16 cellular contexts compared by ENCODE assay signal in genomic region chr3:127396473-127396872, GRCh38.
DNase-seq lines count a peak whose midpoint lies in the region; FAIRE-seq and TF ChIP-seq lines count a peak whose summit lies in the region.
"Had no signal": no experiment of that assay in that cellular context is flagged by ENCODE, and none has a peak within 500 bp of the region (broad histone marks: within the 10 kb centered on the region; RNA-seq: fewer than 3 reads in every experiment).

No MANE protein-coding gene starts in this region.

- no peak for TF ChIP-seq CTCF in HEK293 (tag by site-specific recombination; IDR thresholded peaks at IDR 0.05)

- H3K36me3 ChIP-seq in HEK293 (ENCODE audit: control insufficient read depth in 2 of 2, insufficient read depth in 1 of 2, low read length in 2 of 2) = no peaks in the 10 kb centered on the region
- no peaks in the 10 kb centered on the region for H3K36me3 ChIP-seq in iPS-15b (ENCODE audit: control insufficient read depth, insufficient read depth, low read length)
- no peaks in the 10 kb centered on the region for H3K36me3 ChIP-seq in mesodermal cell (ENCODE audit: control insufficient read depth, insufficient read depth, low read length)

- WGBS in mesodermal cell (ENCODE audit: insufficient coverage in 2 of 2), 2 experiments = 14 to 20% methylated on average over 4 of the region's 8 CpGs

- no peaks in the 10 kb centered on the region for H3K27me3 ChIP-seq in iPS-15b (ENCODE audit: control insufficient read depth, insufficient read depth, low read length)

- H3K9ac ChIP-seq in iPS-15b (ENCODE audit: low read depth, low read length) = no peak overlapping the region

- H3K4me1 ChIP-seq in HEK293 (ENCODE audit: control insufficient read depth, insufficient read depth, low read length) (no peaks in the 10 kb centered on the region), iPS-15b (ENCODE audit: control insufficient read depth, insufficient read depth, low read length) (peaks cover 19% of the 10 kb centered on the region), mesodermal cell (ENCODE audit: control insufficient read depth, insufficient read depth, low read length, poor library complexity, severe bottlenecking) (peaks cover 23% of the 10 kb centered on the region)

- no peak overlapping the region for H3K4me3 ChIP-seq in HEK293 (ENCODE audit: low read depth, low read length)
- peak overlapping the region; percentile 16 for H3K4me3 ChIP-seq in iPS-15b (ENCODE audit: low read depth, low read length)
- no peak overlapping the region for H3K4me3 ChIP-seq in mesodermal cell (ENCODE audit: extremely low read depth, insufficient read depth, low read length, poor library complexity, severe bottlenecking)
- H3K4me3 ChIP-seq: PC-9 had no signal

- H3K9me3 ChIP-seq in HEK293 (ENCODE audit: control insufficient read depth, insufficient read depth, low read depth, low read length) (no peaks in the 10 kb centered on the region), iPS-15b (ENCODE audit: control insufficient read depth, insufficient read depth, low read length) (no peaks in the 10 kb centered on the region), mesodermal cell (ENCODE audit: control insufficient read depth, low read length) (peaks cover 8% of the 10 kb centered on the region)

- H3K27ac ChIP-seq in HEK293 (ENCODE audit: extremely low read depth, low read depth, low read length) (no peak overlapping the region), mesodermal cell (ENCODE audit: low read depth, low read length, severe bottlenecking) (peak overlapping the region; percentile 50)
- H3K27ac ChIP-seq: PC-9 had no signal

- CTCF ChIA-PET in HEK293 (lab: Yijun Ruan, JAX) = interaction anchor here (0.6 kb wide), 1 partner anchor 59 kb away, joined by 3 read pairs; no protein-coding TSS in a partner anchor

- FAIRE-seq in urothelium cell line (lab: Jason Lieb, UNC) = no peak
- FAIRE-seq: G401.6, GM12891, GM19239 had no signal

- DNase-seq in urothelium cell line (ENCODE audit: low spot score) (peak; percentile 32), NCI-H1694 treated with DMSO at 0.1 percent for 48 hours (lab: John Stamatoyannopoulos, UW) (no peak), epidermal melanocyte (ENCODE audit: insufficient read length, low spot score) (no peak), NCI-H524 (lab: John Stamatoyannopoulos, UW) (no peak)
- DNase-seq: Calu3; CD4-positive, alpha-beta T cell; GOT3; NCI-H1436; NCI-H2081 had no signal

- POLR2A ChIA-PET in HEK293 (lab: Yijun Ruan, JAX) = no interaction called here

TF ChIP-seq in HEK293, 187 proteins besides CTCF, POLR2A, EP300 and RAD21:
- TF ChIP-seq TRIM28 (IDR thresholded peaks at IDR 0.05; ENCODE audit: borderline replicate concordance, low read length) (no peak), ZNF624 (tag by site-specific recombination; IDR thresholded peaks at IDR 0.05) (no peak), EGR2 (tag by site-specific recombination; IDR thresholded peaks at IDR 0.05; ENCODE audit: low read depth) (0 out of 2 replicates have a peak, but pooled peaks have one; percentile 48), KLF7 (tag by site-specific recombination; IDR thresholded peaks at IDR 0.05; ENCODE audit: borderline replicate concordance) (no peak), ZFHX2 (tag by site-specific recombination; conservative IDR thresholded peaks at IDR 0.05) (peak; percentile 33), ZNF610 (tag by site-specific recombination; IDR thresholded peaks at IDR 0.05; ENCODE audit: borderline replicate concordance) (no peak), BCL11B (tag by site-specific recombination; IDR thresholded peaks at IDR 0.05; ENCODE audit: low read depth) (no peak)
- TF ChIP-seq, protein P1, sequence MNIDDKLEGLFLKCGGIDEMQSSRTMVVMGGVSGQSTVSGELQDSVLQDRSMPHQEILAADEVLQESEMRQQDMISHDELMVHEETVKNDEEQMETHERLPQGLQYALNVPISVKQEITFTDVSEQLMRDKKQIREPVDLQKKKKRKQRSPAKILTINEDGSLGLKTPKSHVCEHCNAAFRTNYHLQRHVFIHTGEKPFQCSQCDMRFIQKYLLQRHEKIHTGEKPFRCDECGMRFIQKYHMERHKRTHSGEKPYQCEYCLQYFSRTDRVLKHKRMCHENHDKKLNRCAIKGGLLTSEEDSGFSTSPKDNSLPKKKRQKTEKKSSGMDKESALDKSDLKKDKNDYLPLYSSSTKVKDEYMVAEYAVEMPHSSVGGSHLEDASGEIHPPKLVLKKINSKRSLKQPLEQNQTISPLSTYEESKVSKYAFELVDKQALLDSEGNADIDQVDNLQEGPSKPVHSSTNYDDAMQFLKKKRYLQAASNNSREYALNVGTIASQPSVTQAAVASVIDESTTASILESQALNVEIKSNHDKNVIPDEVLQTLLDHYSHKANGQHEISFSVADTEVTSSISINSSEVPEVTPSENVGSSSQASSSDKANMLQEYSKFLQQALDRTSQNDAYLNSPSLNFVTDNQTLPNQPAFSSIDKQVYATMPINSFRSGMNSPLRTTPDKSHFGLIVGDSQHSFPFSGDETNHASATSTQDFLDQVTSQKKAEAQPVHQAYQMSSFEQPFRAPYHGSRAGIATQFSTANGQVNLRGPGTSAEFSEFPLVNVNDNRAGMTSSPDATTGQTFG (tag by site-specific recombination; IDR thresholded peaks at IDR 0.05; ENCODE audit: borderline replicate concordance) = no peak
